ENCODE assay signal across 8 cellular contexts in the genomic region with DNA sequence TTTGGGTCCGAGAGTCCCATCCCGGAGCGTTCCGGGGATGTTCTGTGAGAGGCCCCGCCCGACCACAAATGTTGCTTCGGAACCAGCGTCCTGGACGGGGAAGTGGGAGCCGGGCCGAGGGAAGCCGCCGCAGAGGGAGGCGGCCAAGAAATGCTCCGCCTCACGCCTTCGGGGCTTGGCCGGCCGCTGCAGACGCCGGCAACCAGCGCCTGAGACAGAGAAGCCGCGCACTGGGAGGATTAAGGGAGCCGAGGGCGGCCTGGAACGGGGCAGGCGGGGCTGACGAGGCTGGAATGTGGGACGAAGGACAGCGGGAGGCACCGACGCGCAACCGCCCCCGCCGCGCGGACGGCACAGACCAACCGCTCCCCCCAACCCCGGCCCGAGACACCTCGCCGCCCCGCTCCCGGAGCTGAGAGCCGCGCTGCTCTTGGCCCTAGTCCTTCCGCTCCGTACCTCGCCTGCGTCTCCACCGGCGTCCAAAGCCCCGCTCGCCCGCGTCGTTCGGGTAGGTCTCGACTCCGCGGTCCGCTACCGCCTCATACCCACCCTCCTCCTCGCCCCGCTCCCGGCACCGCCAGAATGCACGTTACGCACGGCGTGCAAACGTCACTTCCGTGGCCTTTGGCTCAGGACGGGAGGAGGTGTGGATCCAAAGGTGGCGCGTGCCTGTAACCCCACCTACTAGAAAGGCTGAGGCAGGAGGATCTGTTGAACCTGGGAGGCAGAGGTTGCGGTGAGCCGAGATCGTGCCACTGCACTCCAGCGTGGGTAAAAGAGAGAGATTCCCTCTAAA. TPM values are rescaled to one million over a fixed set of nuclear protein-coding genes. Genes with fewer than 3 reads are reported as not detected.
DNase-seq lines count a peak whose midpoint lies in the region; ATAC-seq, FAIRE-seq and TF ChIP-seq lines count a peak whose summit lies in the region.

No MANE protein-coding gene starts in this region.

- H3K4me3 Mint-ChIP-seq in central memory CD8-positive, alpha-beta T cell = peak overlapping the region; percentile 95

- no peak for TF ChIP-seq CTCF in keratinocyte (optimal IDR thresholded peaks at IDR 0.05 in 1 of 3, IDR thresholded peaks at IDR 0.05 in 1 of 3, conservative IDR thresholded peaks at IDR 0.05 in 1 of 3; ENCODE audit: extremely low read depth in 1 of 3, insufficient read depth in 2 of 3, low read length in 3 of 3)

- no peaks in the 10 kb centered on the region for H3K9me3 ChIP-seq in keratinocyte (ENCODE audit: control insufficient read depth, low read depth, low read length)

- FAIRE-seq in keratinocyte (lab: Jason Lieb, UNC) = no peak

- peak overlapping the region; percentile 87 for H3K27ac ChIP-seq in keratinocyte (ENCODE audit: control insufficient read depth, insufficient read depth, low read length)

- no peaks in the 10 kb centered on the region for H3K9me3 Mint-ChIP-seq in central memory CD8-positive, alpha-beta T cell

- dilution Hi-C loops in keratinocyte (cut with MboI; ENCODE audit: extremely low pct_ligation_motif_present, low sequenced_read_pairs) = no loop called here

- peaks cover 53% of the 10 kb centered on the region for H3K79me2 ChIP-seq in keratinocyte (ENCODE audit: control insufficient read depth, insufficient read depth, low read length)

- peaks cover 37% of the 10 kb centered on the region for H3K4me1 Mint-ChIP-seq in central memory CD8-positive, alpha-beta T cell

- H4K20me1 ChIP-seq in keratinocyte (ENCODE audit: control insufficient read depth, extremely low read depth, insufficient read depth, low read length) = peaks cover 11% of the 10 kb centered on the region

- H3K27me3 Mint-ChIP-seq in central memory CD8-positive, alpha-beta T cell = no peaks in the 10 kb centered on the region

- H3K4me3 ChIP-seq in keratinocyte (ENCODE audit: control insufficient read depth in 2 of 3, extremely low read depth in 1 of 3, insufficient read depth in 2 of 3, low read depth in 1 of 3, low read length in 3 of 3) = peak overlapping the region; percentile 86 to 97 (median 92)

- peaks cover 2% of the 10 kb centered on the region for H3K9me1 ChIP-seq in keratinocyte (ENCODE audit: control insufficient read depth, extremely low read depth, insufficient read depth, low read length)

- DNase-seq in AG08396 (ENCODE audit: low spot score) = peak; percentile 91
- peak; percentile 96 for DNase-seq in NCI-H2227 (lab: John Stamatoyannopoulos, UW; ENCODE audit: unreplicated experiment)
- DNase-seq in activated CD4-positive, CD25-positive, alpha-beta regulatory T cell treated with anti-CD3 and anti-CD28 coated beads, Interleukin-2, amount 50 U/mL, for 16 hours (ENCODE audit: low read depth, low spot score) = peak; percentile 79
- DNase-seq in central memory CD8-positive, alpha-beta T cell (ENCODE audit: low spot score in 2 of 2) = peak; percentile 68 to 75
- peak; percentile 41 for DNase-seq in keratinocyte (ENCODE audit: low read depth, low spot score)
- DNase-seq in stimulated activated CD4-positive, alpha-beta T cell treated with anti-CD3 and anti-CD28 coated beads, Interleukin-12 subunit alpha, Interleukin-12 subunit beta, amount 100 ng/mL, for 48 hours (ENCODE audit: low read depth in 2 of 3, low spot score in 1 of 3) = peak; percentile 83 to 89 (median 89)

- H3K4me2 ChIP-seq in keratinocyte (ENCODE audit: control insufficient read depth, extremely low read depth, insufficient read depth, low read depth, low read length) = peak overlapping the region; percentile 80

- H3K27ac Mint-ChIP-seq in central memory CD8-positive, alpha-beta T cell (ENCODE audit: low read depth) = peak overlapping the region; percentile 97

- ATAC-seq in GM18909 (IDR thresholded peaks at IDR 0.05; ENCODE audit: poor library complexity, unreplicated experiment) = peak; percentile 98
- peak; percentile 97 for ATAC-seq in HG03159 (IDR thresholded peaks at IDR 0.05; ENCODE audit: unreplicated experiment)
- peak; percentile 96 for ATAC-seq in central memory CD8-positive, alpha-beta T cell (replicated peaks; ENCODE audit: extremely low read depth, poor library complexity, severe bottlenecking)

- H2AFZ ChIP-seq in keratinocyte (ENCODE audit: control insufficient read depth, low read length) = peak overlapping the region; percentile 87

- H3K36me3 ChIP-seq in keratinocyte (ENCODE audit: control insufficient read depth in 2 of 2, extremely low read depth in 1 of 2, insufficient read depth in 2 of 2, low read length in 2 of 2) = no peaks in the 10 kb centered on the region

- no peaks in the 10 kb centered on the region for H3K27me3 ChIP-seq in keratinocyte (ENCODE audit: control insufficient read depth, extremely low read depth, insufficient read depth, low read length)

- H3K36me3 Mint-ChIP-seq in central memory CD8-positive, alpha-beta T cell (ENCODE audit: insufficient read depth) = peaks cover 10% of the 10 kb centered on the region

- peak overlapping the region; percentile 97 for H3K9ac ChIP-seq in keratinocyte (ENCODE audit: control insufficient read depth, extremely low read depth, insufficient read depth, low read length)

- H3K4me1 ChIP-seq in keratinocyte (ENCODE audit: control insufficient read depth, extremely low read depth, insufficient read depth, low read length) = peaks cover 7% of the 10 kb centered on the region

RNA-seq across cellular contexts. Expression of gene KCTD7, which starts 36.7 kb away (rescaled TPM):
- polyA plus RNA-seq in keratinocyte = 3.7 to 5.2 TPM (median 4.6 TPM) in 3 replicates
- 1.8 TPM for polyA plus RNA-seq in keratinocyte (2011; ENCODE audit: low read depth)
- polyA plus RNA-seq in keratinocyte (2011; cell fraction: cytosol; rRNA removed) = 3.5 and 3.6 TPM in 2 replicates
- polyA plus RNA-seq in keratinocyte (2011; cell fraction: nucleus; rRNA removed) = 12.6 and 14.8 TPM in 2 replicates
- 2.1 and 2.9 TPM in 2 replicates for polyA plus RNA-seq in keratinocyte (2012; ENCODE audit: low replicate concordance)
- polyA minus RNA-seq in keratinocyte = 8.6 to 14.1 TPM (median 8.7 TPM) in 3 replicates
- polyA minus RNA-seq in keratinocyte (2011; cell fraction: cytosol; rRNA and poly(A)+ RNA removed) = 2.5 TPM
- 5.6 and 6.6 TPM in 2 replicates for polyA minus RNA-seq in keratinocyte (2011; cell fraction: nucleus; rRNA and poly(A)+ RNA removed)

Comparison
In these comparisons a context has a peak if more than half of its experiments do, and no peak if none do; other contexts are left out.
1. Peak in every context shown above with its lines: DNase-seq, ATAC-seq, H3K4me3 ChIP-seq and H3K27ac ChIP-seq.
2. DNase-seq: peak in every context shown above with its lines; median percentile 96 in NCI-H2227; 91 in AG08396; 89 in stimulated activated CD4-positive, alpha-beta T cell treated with anti-CD3 and anti-CD28 coated beads, Interleukin-12 subunit alpha, Interleukin-12 subunit beta, amount 100 ng/mL, for 48 hours; 79 in activated CD4-positive, CD25-positive, alpha-beta regulatory T cell treated with anti-CD3 and anti-CD28 coated beads, Interleukin-2, amount 50 U/mL, for 16 hours; 72 in central memory CD8-positive, alpha-beta T cell; 41 in keratinocyte.